In the genomic region with DNA sequence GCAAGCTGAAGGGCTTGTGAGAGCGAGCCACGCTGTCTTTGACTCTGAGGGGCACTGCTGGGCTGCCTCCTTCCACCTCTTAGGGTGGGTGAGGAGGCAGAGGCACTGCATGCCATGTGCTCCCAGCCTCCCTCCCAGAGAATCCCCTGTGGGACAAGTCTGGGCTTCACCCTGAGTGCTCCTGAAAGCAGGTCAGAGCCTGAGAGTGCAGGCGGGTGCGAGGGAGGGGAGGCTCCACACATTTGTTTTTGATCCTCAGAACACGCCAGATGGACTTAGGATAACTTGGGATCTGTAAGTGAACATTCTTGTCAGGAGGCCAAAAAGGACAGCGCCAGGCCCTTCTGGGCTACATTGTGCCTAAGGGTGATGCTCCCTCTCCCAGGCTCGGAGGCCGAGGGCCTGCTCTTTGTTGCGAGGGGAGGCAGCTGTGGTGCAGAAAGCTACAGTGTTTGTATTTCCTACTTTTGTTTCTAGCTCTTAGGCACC, we compare ENCODE assay signal across 9 cellular contexts.
A peak's percentile ranks its signal among the peaks of the same experiment; 100 is the strongest.
DNase-seq lines count a peak whose midpoint lies in the region; ATAC-seq and TF ChIP-seq lines count a peak whose summit lies in the region.
"Had no signal": no experiment of that assay in that cellular context is flagged by ENCODE, and none has a peak within 500 bp of the region (broad histone marks: within the 10 kb centered on the region; RNA-seq: fewer than 3 reads in every experiment).

No MANE protein-coding gene starts in this region.

- no peak overlapping the region for H3K4me3 Mint-ChIP-seq in stimulated activated memory B cell treated with anti-CD40 and anti-IgM and Interleukin-4, amounts not matched to agents 10 μg/mL and 1 μg/mL and 100 μg/mL, for 72 hours
- no peak overlapping the region for H3K4me3 Mint-ChIP-seq in activated T-helper 1 cell treated with anti-CD3 and anti-CD28 coated beads, Interleukin-12 subunit alpha, Interleukin-12 subunit beta, Interleukin-2, Interleukin-4 antibody, amounts not matched to agents 30 ng/mL and 10 ng/mL and 1 ng/mL, durations not matched to agents 14 hours and 24 hours and 36 hours
- H3K4me3 Mint-ChIP-seq: activated naive CD8-positive, alpha-beta T cell had no signal

- CTCF ChIA-PET in HEK293 (lab: Yijun Ruan, JAX) = no interaction called here

- H3K36me3 Mint-ChIP-seq in stimulated activated memory B cell treated with anti-CD40 and anti-IgM and Interleukin-4, amounts not matched to agents 10 μg/mL and 1 μg/mL and 100 μg/mL, for 72 hours = no peaks in the 10 kb centered on the region
- H3K36me3 Mint-ChIP-seq in activated T-helper 1 cell treated with anti-CD3 and anti-CD28 coated beads, Interleukin-12 subunit alpha, Interleukin-12 subunit beta, Interleukin-2, Interleukin-4 antibody, amounts not matched to agents 30 ng/mL and 10 ng/mL and 1 ng/mL, durations not matched to agents 14 hours and 24 hours and 36 hours (ENCODE audit: low read depth) = no peaks in the 10 kb centered on the region
- H3K36me3 Mint-ChIP-seq: activated naive CD8-positive, alpha-beta T cell had no signal

- no peak overlapping the region for H3K4me3 ChIP-seq in HEK293 (ENCODE audit: low read depth, low read length)

- TF ChIP-seq CTCF in HEK293 (tag by site-specific recombination; IDR thresholded peaks at IDR 0.05) = no peak

- ATAC-seq in stimulated activated memory B cell treated with anti-CD40 and anti-IgM and Interleukin-4, amounts not matched to agents 10 μg/mL and 1 μg/mL and 100 μg/mL, for 72 hours = peak; percentile 40
- ATAC-seq in HG02981 (IDR thresholded peaks at IDR 0.05; ENCODE audit: unreplicated experiment) (no peak), HG03139 (IDR thresholded peaks at IDR 0.05; ENCODE audit: unreplicated experiment) (no peak)

- H3K27me3 Mint-ChIP-seq in stimulated activated memory B cell treated with anti-CD40 and anti-IgM and Interleukin-4, amounts not matched to agents 10 μg/mL and 1 μg/mL and 100 μg/mL, for 72 hours = no peaks in the 10 kb centered on the region
- H3K27me3 Mint-ChIP-seq in activated T-helper 1 cell treated with anti-CD3 and anti-CD28 coated beads, Interleukin-12 subunit alpha, Interleukin-12 subunit beta, Interleukin-2, Interleukin-4 antibody, amounts not matched to agents 30 ng/mL and 10 ng/mL and 1 ng/mL, durations not matched to agents 14 hours and 24 hours and 36 hours (ENCODE audit: insufficient read depth) = no peaks in the 10 kb centered on the region

- POLR2A ChIA-PET in HEK293 (lab: Yijun Ruan, JAX) = no interaction called here

- H3K4me1 ChIP-seq in HEK293 (ENCODE audit: control insufficient read depth, insufficient read depth, low read length) = no peaks in the 10 kb centered on the region

- H3K36me3 ChIP-seq in HEK293 (ENCODE audit: control insufficient read depth in 2 of 2, insufficient read depth in 1 of 2, low read length in 2 of 2) = no peaks in the 10 kb centered on the region

- peak; percentile 69 for DNase-seq in astrocyte of the hippocampus (ENCODE audit: low read depth, low spot score)
- peak; percentile 84 for DNase-seq in iris pigment epithelial cell (ENCODE audit: low read depth)
- DNase-seq in SW480 (ENCODE audit: low spot score) = no peak
- no peak for DNase-seq in activated T-helper 1 cell treated with anti-CD3 and anti-CD28 coated beads, Interleukin-12 subunit alpha, Interleukin-12 subunit beta, Interleukin-2, Interleukin-4 antibody, amounts not matched to agents 30 ng/mL and 10 ng/mL and 1 ng/mL, durations not matched to agents 14 hours and 24 hours and 36 hours (ENCODE audit: low spot score)

- H3K27ac Mint-ChIP-seq in stimulated activated memory B cell treated with anti-CD40 and anti-IgM and Interleukin-4, amounts not matched to agents 10 μg/mL and 1 μg/mL and 100 μg/mL, for 72 hours = no peak overlapping the region
- no peak overlapping the region for H3K27ac Mint-ChIP-seq in activated T-helper 1 cell treated with anti-CD3 and anti-CD28 coated beads, Interleukin-12 subunit alpha, Interleukin-12 subunit beta, Interleukin-2, Interleukin-4 antibody, amounts not matched to agents 30 ng/mL and 10 ng/mL and 1 ng/mL, durations not matched to agents 14 hours and 24 hours and 36 hours
- H3K27ac Mint-ChIP-seq: activated naive CD8-positive, alpha-beta T cell had no signal

- no peaks in the 10 kb centered on the region for H3K9me3 Mint-ChIP-seq in stimulated activated memory B cell treated with anti-CD40 and anti-IgM and Interleukin-4, amounts not matched to agents 10 μg/mL and 1 μg/mL and 100 μg/mL, for 72 hours
- H3K9me3 Mint-ChIP-seq in activated T-helper 1 cell treated with anti-CD3 and anti-CD28 coated beads, Interleukin-12 subunit alpha, Interleukin-12 subunit beta, Interleukin-2, Interleukin-4 antibody, amounts not matched to agents 30 ng/mL and 10 ng/mL and 1 ng/mL, durations not matched to agents 14 hours and 24 hours and 36 hours = no peaks in the 10 kb centered on the region

- intact Hi-C loops in activated T-helper 1 cell treated with anti-CD3 and anti-CD28 coated beads, Interleukin-12 subunit alpha, Interleukin-12 subunit beta, Interleukin-2, Interleukin-4 antibody, amounts not matched to agents 30 ng/mL and 10 ng/mL and 1 ng/mL, durations not matched to agents 14 hours and 24 hours and 36 hours (cut with micrococcal nuclease) = no loop called here

- no peaks in the 10 kb centered on the region for H3K9me3 ChIP-seq in HEK293 (ENCODE audit: control insufficient read depth, insufficient read depth, low read depth, low read length)

- H3K4me1 Mint-ChIP-seq in stimulated activated memory B cell treated with anti-CD40 and anti-IgM and Interleukin-4, amounts not matched to agents 10 μg/mL and 1 μg/mL and 100 μg/mL, for 72 hours = no peaks in the 10 kb centered on the region
- no peaks in the 10 kb centered on the region for H3K4me1 Mint-ChIP-seq in activated T-helper 1 cell treated with anti-CD3 and anti-CD28 coated beads, Interleukin-12 subunit alpha, Interleukin-12 subunit beta, Interleukin-2, Interleukin-4 antibody, amounts not matched to agents 30 ng/mL and 10 ng/mL and 1 ng/mL, durations not matched to agents 14 hours and 24 hours and 36 hours (ENCODE audit: low read depth)

- no peak overlapping the region for H3K27ac ChIP-seq in HEK293 (ENCODE audit: extremely low read depth, low read depth, low read length)

TF ChIP-seq in HEK293, 187 proteins besides CTCF, POLR2A, EP300 and RAD21:
- TF ChIP-seq SCRT1 (tag by site-specific recombination; IDR thresholded peaks at IDR 0.05; ENCODE audit: borderline replicate concordance) (no peak), ZBTB8A (tag by site-specific recombination; IDR thresholded peaks at IDR 0.05) (0 out of 2 replicates have a peak, but pooled peaks have one; percentile 10)

Comparison
In these comparisons a context has a peak if more than half of its experiments do, and no peak if none do; other contexts are left out.
1. DNase-seq: peak in astrocyte of the hippocampus (single experiment) and iris pigment epithelial cell (single experiment); none in SW480 (single experiment) and activated T-helper 1 cell treated with anti-CD3 and anti-CD28 coated beads, Interleukin-12 subunit alpha, Interleukin-12 subunit beta, Interleukin-2, Interleukin-4 antibody, amounts not matched to agents 30 ng/mL and 10 ng/mL and 1 ng/mL, durations not matched to agents 14 hours and 24 hours and 36 hours (single experiment).